1 cellular context compared by ENCODE assay signal in the genomic region with DNA sequence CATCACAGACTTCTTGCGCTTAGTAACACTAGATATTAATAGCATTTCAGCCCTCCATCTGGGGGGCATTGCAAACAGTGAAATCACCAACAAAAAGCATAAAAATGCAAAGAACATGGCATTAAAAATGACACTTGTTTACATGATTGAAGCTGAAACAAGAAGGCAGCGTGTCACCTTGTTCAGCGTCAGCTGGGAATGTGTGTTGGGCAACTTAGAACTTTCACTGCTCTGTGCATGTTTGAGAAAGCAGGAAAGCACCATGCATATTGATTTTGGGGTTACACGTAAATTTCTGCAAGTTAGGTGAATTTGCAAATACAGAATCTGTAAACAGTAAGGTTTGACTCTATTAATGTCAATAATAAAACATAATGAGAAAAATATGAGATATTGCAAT.
TF ChIP-seq lines count a peak whose summit lies in the region.

No MANE protein-coding gene starts in this region.

TF ChIP-seq in HepG2, 621 proteins besides CTCF, POLR2A, EP300 and RAD21 (continued from another document):
- TF ChIP-seq, protein P1, sequence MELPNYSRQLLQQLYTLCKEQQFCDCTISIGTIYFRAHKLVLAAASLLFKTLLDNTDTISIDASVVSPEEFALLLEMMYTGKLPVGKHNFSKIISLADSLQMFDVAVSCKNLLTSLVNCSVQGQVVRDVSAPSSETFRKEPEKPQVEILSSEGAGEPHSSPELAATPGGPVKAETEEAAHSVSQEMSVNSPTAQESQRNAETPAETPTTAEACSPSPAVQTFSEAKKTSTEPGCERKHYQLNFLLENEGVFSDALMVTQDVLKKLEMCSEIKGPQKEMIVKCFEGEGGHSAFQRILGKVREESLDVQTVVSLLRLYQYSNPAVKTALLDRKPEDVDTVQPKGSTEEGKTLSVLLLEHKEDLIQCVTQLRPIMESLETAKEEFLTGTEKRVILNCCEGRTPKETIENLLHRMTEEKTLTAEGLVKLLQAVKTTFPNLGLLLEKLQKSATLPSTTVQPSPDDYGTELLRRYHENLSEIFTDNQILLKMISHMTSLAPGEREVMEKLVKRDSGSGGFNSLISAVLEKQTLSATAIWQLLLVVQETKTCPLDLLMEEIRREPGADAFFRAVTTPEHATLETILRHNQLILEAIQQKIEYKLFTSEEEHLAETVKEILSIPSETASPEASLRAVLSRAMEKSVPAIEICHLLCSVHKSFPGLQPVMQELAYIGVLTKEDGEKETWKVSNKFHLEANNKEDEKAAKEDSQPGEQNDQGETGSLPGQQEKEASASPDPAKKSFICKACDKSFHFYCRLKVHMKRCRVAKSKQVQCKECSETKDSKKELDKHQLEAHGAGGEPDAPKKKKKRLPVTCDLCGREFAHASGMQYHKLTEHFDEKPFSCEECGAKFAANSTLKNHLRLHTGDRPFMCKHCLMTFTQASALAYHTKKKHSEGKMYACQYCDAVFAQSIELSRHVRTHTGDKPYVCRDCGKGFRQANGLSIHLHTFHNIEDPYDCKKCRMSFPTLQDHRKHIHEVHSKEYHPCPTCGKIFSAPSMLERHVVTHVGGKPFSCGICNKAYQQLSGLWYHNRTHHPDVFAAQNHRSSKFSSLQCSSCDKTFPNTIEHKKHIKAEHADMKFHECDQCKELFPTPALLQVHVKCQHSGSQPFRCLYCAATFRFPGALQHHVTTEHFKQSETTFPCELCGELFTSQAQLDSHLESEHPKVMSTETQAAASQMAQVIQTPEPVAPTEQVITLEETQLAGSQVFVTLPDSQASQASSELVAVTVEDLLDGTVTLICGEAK (IDR thresholded peaks at IDR 0.05), result no peak
- TF ChIP-seq, protein P1 (CRISPR knock-in tag; IDR thresholded peaks at IDR 0.05), result no peak
- TF ChIP-seq, protein P2, sequence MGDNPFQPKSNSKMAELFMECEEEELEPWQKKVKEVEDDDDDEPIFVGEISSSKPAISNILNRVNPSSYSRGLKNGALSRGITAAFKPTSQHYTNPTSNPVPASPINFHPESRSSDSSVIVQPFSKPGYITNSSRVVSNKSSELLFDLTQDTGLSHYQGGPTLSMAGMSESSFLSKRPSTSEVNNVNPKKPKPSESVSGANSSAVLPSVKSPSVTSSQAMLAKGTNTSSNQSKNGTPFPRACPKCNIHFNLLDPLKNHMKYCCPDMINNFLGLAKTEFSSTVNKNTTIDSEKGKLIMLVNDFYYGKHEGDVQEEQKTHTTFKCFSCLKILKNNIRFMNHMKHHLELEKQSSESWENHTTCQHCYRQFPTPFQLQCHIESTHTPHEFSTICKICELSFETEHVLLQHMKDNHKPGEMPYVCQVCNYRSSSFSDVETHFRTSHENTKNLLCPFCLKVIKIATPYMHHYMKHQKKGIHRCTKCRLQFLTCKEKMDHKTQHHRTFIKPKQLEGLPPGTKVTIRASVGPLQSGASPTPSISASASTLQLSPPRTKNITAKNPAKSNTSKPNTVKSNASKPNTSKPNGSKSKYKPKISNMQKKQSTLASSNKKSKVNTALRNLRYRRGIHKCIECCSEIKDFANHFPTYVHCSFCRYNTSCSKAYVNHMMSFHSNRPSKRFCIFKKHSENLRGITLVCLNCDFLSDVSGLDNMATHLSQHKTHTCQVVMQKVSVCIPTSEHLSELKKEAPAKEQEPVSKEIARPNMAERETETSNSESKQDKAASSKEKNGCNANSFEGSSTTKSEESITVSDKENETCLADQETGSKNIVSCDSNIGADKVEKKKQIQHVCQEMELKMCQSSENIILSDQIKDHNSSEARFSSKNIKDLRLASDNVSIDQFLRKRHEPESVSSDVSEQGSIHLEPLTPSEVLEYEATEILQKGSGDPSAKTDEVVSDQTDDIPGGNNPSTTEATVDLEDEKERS (CRISPR knock-in tag; IDR thresholded peaks at IDR 0.05), result no peak
- TF ChIP-seq ZNF101 (CRISPR knock-in tag; IDR thresholded peaks at IDR 0.05; ENCODE audit: borderline replicate concordance, low read depth) (no peak), ZNF441 (CRISPR knock-in tag; IDR thresholded peaks at IDR 0.05; ENCODE audit: borderline replicate concordance) (no peak), FOXK1 (CRISPR knock-in tag; IDR thresholded peaks at IDR 0.05; ENCODE audit: borderline replicate concordance, low read depth) (no peak)
